ENCODE assay signal across 18 cellular contexts in genomic region chr10:133453516-133454203, GRCh38. TPM values are rescaled to one million over a fixed set of nuclear protein-coding genes. Genes with fewer than 3 reads are reported as not detected.
DNase-seq lines count a peak whose midpoint lies in the region; ATAC-seq and TF ChIP-seq lines count a peak whose summit lies in the region.
"Had no signal": no experiment of that assay in that cellular context is flagged by ENCODE, and none has a peak within 500 bp of the region (broad histone marks: within the 10 kb centered on the region; RNA-seq: fewer than 3 reads in every experiment).

Gene SCART1, plus strand, starts transcription at chr10:133453945. Its CDS starts 53 bp downstream, at chr10:133453998.

- H3K4me1 Mint-ChIP-seq in activated CD4-positive, alpha-beta T cell treated with anti-CD3 and anti-CD28 coated beads for 36 hours: no peaks in the 10 kb centered on the region
- no peaks in the 10 kb centered on the region for H3K4me1 Mint-ChIP-seq in activated CD8-positive, alpha-beta T cell treated with anti-CD3 and anti-CD28 coated beads for 36 hours (ENCODE audit: low read depth)
- H3K4me1 Mint-ChIP-seq in osteocyte (ENCODE audit: unreplicated experiment): no peaks in the 10 kb centered on the region

- peak; percentile 68 for ATAC-seq in activated CD4-positive, alpha-beta T cell treated with anti-CD3 and anti-CD28 coated beads for 36 hours
- ATAC-seq in HG02798 (IDR thresholded peaks at IDR 0.05; ENCODE audit: poor library complexity, unreplicated experiment): peak; percentile 62
- ATAC-seq in activated CD8-positive, alpha-beta T cell treated with anti-CD3 and anti-CD28 coated beads for 36 hours: peak; percentile 64
- ATAC-seq: esophagus mucosa had no signal

- H3K9me3 Mint-ChIP-seq in activated CD4-positive, alpha-beta T cell treated with anti-CD3 and anti-CD28 coated beads for 36 hours (ENCODE audit: low read depth): peaks cover 9% of the 10 kb centered on the region
- peaks cover 7% of the 10 kb centered on the region for H3K9me3 Mint-ChIP-seq in activated CD8-positive, alpha-beta T cell treated with anti-CD3 and anti-CD28 coated beads for 36 hours
- peaks cover 12% of the 10 kb centered on the region for H3K9me3 Mint-ChIP-seq in osteocyte (ENCODE audit: unreplicated experiment)

- DNase-seq in activated CD4-positive, alpha-beta T cell treated with anti-CD3 and anti-CD28 coated beads for 36 hours: no peak
- DNase-seq in activated CD4-positive, alpha-beta T cell treated with anti-CD3 and anti-CD28 coated beads for 48 hours: no peak
- no peak for DNase-seq in activated CD8-positive, alpha-beta T cell treated with anti-CD3 and anti-CD28 coated beads for 36 hours
- DNase-seq in osteocyte (ENCODE audit: extremely low spot score, unreplicated experiment): peak; percentile 80
- no peak for DNase-seq in NCI-H510A treated with DMSO at 0.1 percent for 48 hours (lab: John Stamatoyannopoulos, UW)
- no peak for DNase-seq in AG08395 (ENCODE audit: low spot score)
- DNase-seq in dermis blood vessel endothelial cell: no peak
- DNase-seq: 8988T; activated CD4-positive, alpha-beta T cell treated with anti-CD3 and anti-CD28 coated beads for 4 hours; activated naive CD4-positive, alpha-beta T cell treated with anti-CD3 and anti-CD28 coated beads for 36 hours; HCEC 1CT; mesenchymal stem cell; NCI-H1105; SIG-M5; T1000 had no signal

- POLR2A ChIA-PET in activated CD4-positive, alpha-beta T cell treated with anti-CD3 and anti-CD28 coated beads for 36 hours (lab: Charles Lee): no interaction called here
- POLR2A ChIA-PET in activated CD8-positive, alpha-beta T cell treated with anti-CD3 and anti-CD28 coated beads for 36 hours (lab: Charles Lee): interaction anchor here (0.7 kb wide), 1 partner anchor 502 kb away, joined by 3 read pairs; no protein-coding TSS in a partner anchor

- no peaks in the 10 kb centered on the region for H3K36me3 Mint-ChIP-seq in activated CD4-positive, alpha-beta T cell treated with anti-CD3 and anti-CD28 coated beads for 36 hours (ENCODE audit: low read depth)
- H3K36me3 Mint-ChIP-seq in activated CD8-positive, alpha-beta T cell treated with anti-CD3 and anti-CD28 coated beads for 36 hours (ENCODE audit: low read depth): peaks cover 6% of the 10 kb centered on the region
- H3K36me3 Mint-ChIP-seq in osteocyte (ENCODE audit: unreplicated experiment): peaks cover 3% of the 10 kb centered on the region

- no peak within 1 kb of the TSS for H3K4me3 Mint-ChIP-seq in activated CD4-positive, alpha-beta T cell treated with anti-CD3 and anti-CD28 coated beads for 36 hours
- H3K4me3 Mint-ChIP-seq in activated CD8-positive, alpha-beta T cell treated with anti-CD3 and anti-CD28 coated beads for 36 hours: no peak within 1 kb of the TSS
- no peak within 1 kb of the TSS for H3K4me3 Mint-ChIP-seq in osteocyte (ENCODE audit: unreplicated experiment)
- H3K4me3 Mint-ChIP-seq: activated naive CD4-positive, alpha-beta T cell treated with anti-CD3 and anti-CD28 coated beads for 36 hours; dendritic cell treated with granulocyte-macrophage colony-stimulating factor and Interleukin-4, amounts not matched to agents 40 ng/mL and 50 ng/mL, for 4 days had no signal

- H3K27ac Mint-ChIP-seq in activated CD4-positive, alpha-beta T cell treated with anti-CD3 and anti-CD28 coated beads for 36 hours: no peak within 1 kb of the TSS
- H3K27ac Mint-ChIP-seq in activated CD8-positive, alpha-beta T cell treated with anti-CD3 and anti-CD28 coated beads for 36 hours: no peak within 1 kb of the TSS
- H3K27ac Mint-ChIP-seq in osteocyte (ENCODE audit: unreplicated experiment): no peak within 1 kb of the TSS
- H3K27ac Mint-ChIP-seq: activated naive CD4-positive, alpha-beta T cell treated with anti-CD3 and anti-CD28 coated beads for 36 hours; dendritic cell treated with granulocyte-macrophage colony-stimulating factor and Interleukin-4, amounts not matched to agents 40 ng/mL and 50 ng/mL, for 4 days had no signal

- CTCF ChIA-PET in activated CD4-positive, alpha-beta T cell treated with anti-CD3 and anti-CD28 coated beads for 36 hours (lab: Charles Lee): interaction anchor here (0.5 kb wide), 1 partner anchor 95 kb away, joined by 3 read pairs; no protein-coding TSS in a partner anchor
- CTCF ChIA-PET in activated CD8-positive, alpha-beta T cell treated with anti-CD3 and anti-CD28 coated beads for 36 hours (lab: Charles Lee): no interaction called here

- H3K27me3 Mint-ChIP-seq in activated CD4-positive, alpha-beta T cell treated with anti-CD3 and anti-CD28 coated beads for 36 hours: no peaks in the 10 kb centered on the region
- no peaks in the 10 kb centered on the region for H3K27me3 Mint-ChIP-seq in activated CD8-positive, alpha-beta T cell treated with anti-CD3 and anti-CD28 coated beads for 36 hours
- no peaks in the 10 kb centered on the region for H3K27me3 Mint-ChIP-seq in osteocyte (ENCODE audit: unreplicated experiment)

- TF ChIP-seq CTCF in activated CD8-positive, alpha-beta T cell treated with anti-CD3 and anti-CD28 coated beads for 36 hours (IDR thresholded peaks at IDR 0.05): no peak
- TF ChIP-seq CTCF in osteocyte (IDR thresholded peaks at IDR 0.05): no peak

- intact Hi-C loops in activated CD4-positive, alpha-beta T cell treated with anti-CD3 and anti-CD28 coated beads for 36 hours (cut with DNase I, micrococcal nuclease): no loop called here
- intact Hi-C loops in activated CD8-positive, alpha-beta T cell treated with anti-CD3 and anti-CD28 coated beads for 36 hours (cut with micrococcal nuclease): no loop called here

RNA-seq across cellular contexts. Expression of gene SCART1, which starts in this region (rescaled TPM):
- 1 to 10 TPM; 1.4 to 1.7 TPM for total RNA-seq in activated CD4-positive, alpha-beta T cell treated with anti-CD3 and anti-CD28 coated beads for 36 hours
- total RNA-seq in activated CD8-positive, alpha-beta T cell treated with anti-CD3 and anti-CD28 coated beads for 36 hours: 1 to 10 TPM; 2.8 to 2.9 TPM
- total RNA-seq in osteocyte: 3.2 and 4.8 TPM in 2 replicates
- 0.28 and 1.4 TPM in 2 replicates for total RNA-seq in dermis blood vessel endothelial cell
